In genomic region chr9:124414612-124415011, GRCh38 we compare ENCODE assay signal across 9 cellular contexts. TPM values are rescaled to one million over a fixed set of nuclear protein-coding genes. Genes with fewer than 3 reads are reported as not detected.
DNase-seq lines count a peak whose midpoint lies in the region; ATAC-seq and TF ChIP-seq lines count a peak whose summit lies in the region.
"Had no signal": no experiment of that assay in that cellular context is flagged by ENCODE, and none has a peak within 500 bp of the region (broad histone marks: within the 10 kb centered on the region; RNA-seq: fewer than 3 reads in every experiment).

No MANE protein-coding gene starts in this region.

- peak overlapping the region in 1 of 2 experiments; percentile 67 for H3K4ac ChIP-seq in mesenchymal stem cell (ENCODE audit: low read depth in 1 of 2, low read length in 2 of 2)

- H4K8ac ChIP-seq in mesenchymal stem cell (ENCODE audit: low read length), result peak overlapping the region; percentile 95

- H2AFZ ChIP-seq in mesenchymal stem cell (ENCODE audit: low read depth, low read length), result no peak overlapping the region

- no peak overlapping the region for H2BK15ac ChIP-seq in mesenchymal stem cell (ENCODE audit: low read depth, poor library complexity, severe bottlenecking)

- in situ Hi-C loops in astrocyte of the spinal cord (cut with HindIII; ENCODE audit: low sequenced_read_pairs), result no loop called here

- no peak overlapping the region for H3K23ac ChIP-seq in mesenchymal stem cell (ENCODE audit: low read length in 2 of 2)

- H3K79me1 ChIP-seq in mesenchymal stem cell (replicated peaks; ENCODE audit: low read length, poor library complexity, severe bottlenecking), result peaks cover 2% of the 10 kb centered on the region

- H2BK12ac ChIP-seq in mesenchymal stem cell (ENCODE audit: low read length in 2 of 2), result no peak overlapping the region

- no peak for DNase-seq in cardiac muscle cell (ENCODE audit: low read depth in 1 of 2, low spot score in 1 of 2)
- DNase-seq in cardiac septum (ENCODE audit: low spot score), result no peak
- no peak for DNase-seq in astrocyte of the spinal cord (ENCODE audit: low read depth, low spot score)
- DNase-seq in mesenchymal stem cell, result no peak
- no peak for DNase-seq in DMS79 treated with DMSO at 0.1 percent for 48 hours (lab: John Stamatoyannopoulos, UW)
- DNase-seq in iPS-NIHi7 (ENCODE audit: extremely low spot score), result no peak

- intact Hi-C loops in cardiac septum (cut with DNase I), result loop anchor here (5.0 kb wide), 1 partner anchor 123 kb away; no protein-coding TSS in a partner anchor

- H3K4me1 ChIP-seq in cardiac muscle cell (ENCODE audit: low read depth), result peaks cover 8% of the 10 kb centered on the region
- H3K4me1 ChIP-seq in mesenchymal stem cell (ENCODE audit: control insufficient read depth, insufficient read depth, low read depth, low read length), result peaks cover under 1% of the 10 kb centered on the region
- no peaks in the 10 kb centered on the region for H3K4me1 ChIP-seq in urinary bladder (ENCODE audit: insufficient read depth)

- peak overlapping the region; percentile 27 for H2BK120ac ChIP-seq in mesenchymal stem cell (ENCODE audit: low read depth, low read length)

- H4K91ac ChIP-seq in mesenchymal stem cell (ENCODE audit: low read length), result no peak overlapping the region

- H3K4me2 ChIP-seq in mesenchymal stem cell (ENCODE audit: low read length, poor library complexity, severe bottlenecking), result peak overlapping the region; percentile 95

- no peak overlapping the region for H3K14ac ChIP-seq in mesenchymal stem cell (ENCODE audit: low read length in 2 of 2)

- H3K18ac ChIP-seq in mesenchymal stem cell (ENCODE audit: low read depth in 1 of 2, low read length in 2 of 2), result no peak overlapping the region

- no peak overlapping the region for H2BK5ac ChIP-seq in mesenchymal stem cell (ENCODE audit: low read depth, low read length, poor library complexity, severe bottlenecking)

- ATAC-seq in HG03378 (IDR thresholded peaks at IDR 0.05; ENCODE audit: unreplicated experiment), result no peak

- H3K27ac ChIP-seq in cardiac muscle cell (peak overlapping the region; percentile 81), mesenchymal stem cell (ENCODE audit: low read length, poor library complexity, severe bottlenecking) (no peak overlapping the region), urinary bladder (ENCODE audit: low read depth) (no peak overlapping the region)

- WGBS in mesenchymal stem cell, result 34% methylated on average over 13 of the region's 13 CpGs
- WGBS in urinary bladder, result 15% methylated on average over 13 of the region's 13 CpGs

- H3K36me3 ChIP-seq in cardiac muscle cell (peaks cover 36% of the 10 kb centered on the region), mesenchymal stem cell (ENCODE audit: control insufficient read depth in 1 of 2, insufficient read depth in 2 of 2, low read depth in 1 of 2, low read length in 2 of 2) (peaks cover 10 to 47% of the 10 kb centered on the region in 2 experiments), urinary bladder (ENCODE audit: insufficient read depth) (peaks cover 2% of the 10 kb centered on the region)

- TF ChIP-seq CTCF in cardiac muscle cell (IDR thresholded peaks at IDR 0.05; ENCODE audit: low read depth, low read length) (no peak), astrocyte of the spinal cord (IDR thresholded peaks at IDR 0.05; ENCODE audit: low read depth, low read length) (no peak)

- H3K4me3 ChIP-seq in cardiac muscle cell (peak overlapping the region; percentile 81), astrocyte of the spinal cord (ENCODE audit: low read depth, low read length) (peak overlapping the region; percentile 99), mesenchymal stem cell (ENCODE audit: insufficient read depth in 1 of 2, low read depth in 1 of 2, low read length in 2 of 2) (peak overlapping the region; percentile 84 to 99), urinary bladder (ENCODE audit: low read depth, low read length) (peak overlapping the region; percentile 56)

- no peaks in the 10 kb centered on the region for H3K27me3 ChIP-seq in cardiac muscle cell
- no peaks in the 10 kb centered on the region for H3K27me3 ChIP-seq in mesenchymal stem cell (ENCODE audit: control insufficient read depth in 1 of 2, insufficient read depth in 1 of 2, low read length in 2 of 2)

- peak overlapping the region; percentile 98 for H3K9ac ChIP-seq in mesenchymal stem cell (ENCODE audit: low read length)

- H3K9me3 ChIP-seq in cardiac muscle cell (ENCODE audit: low read depth), result no peaks in the 10 kb centered on the region
- H3K9me3 ChIP-seq in mesenchymal stem cell (ENCODE audit: control insufficient read depth, low read length), result peaks cover 4% of the 10 kb centered on the region

- peak overlapping the region; percentile 53 for H2AK5ac ChIP-seq in mesenchymal stem cell (ENCODE audit: low read length, severe bottlenecking)

RNA-seq across cellular contexts. Expression of gene PSMB7, which starts 0.6 kb away (rescaled TPM):
- total RNA-seq in cardiac muscle cell (160 and 216 TPM in 2 replicates), cardiac septum (133 TPM), urinary bladder (110 TPM)
- polyA plus RNA-seq in cardiac muscle cell (226 and 282 TPM in 2 replicates), urinary bladder (152 TPM)
- 179 TPM for polyA plus RNA-seq in mesenchymal stem cell (2013, experiment 1 of 2)
- polyA plus RNA-seq in mesenchymal stem cell (2013, experiment 2 of 2), result 183 TPM

RNA-seq across cellular contexts. Expression of gene ADGRD2, which starts 35.6 kb away (rescaled TPM):
- not detected in 2 replicates for total RNA-seq in cardiac muscle cell
- polyA plus RNA-seq in cardiac muscle cell, result 1.7 TPM in 1 of 2 replicates, not detected in the other
- total RNA-seq in cardiac septum, result not detected
- not detected for polyA plus RNA-seq in mesenchymal stem cell (2013, experiment 1 of 2)
- polyA plus RNA-seq in mesenchymal stem cell (2013, experiment 2 of 2), result not detected
- not detected for total RNA-seq in urinary bladder
- not detected for polyA plus RNA-seq in urinary bladder
- total RNA-seq: myocyte had no signal
